In the genomic region with DNA sequence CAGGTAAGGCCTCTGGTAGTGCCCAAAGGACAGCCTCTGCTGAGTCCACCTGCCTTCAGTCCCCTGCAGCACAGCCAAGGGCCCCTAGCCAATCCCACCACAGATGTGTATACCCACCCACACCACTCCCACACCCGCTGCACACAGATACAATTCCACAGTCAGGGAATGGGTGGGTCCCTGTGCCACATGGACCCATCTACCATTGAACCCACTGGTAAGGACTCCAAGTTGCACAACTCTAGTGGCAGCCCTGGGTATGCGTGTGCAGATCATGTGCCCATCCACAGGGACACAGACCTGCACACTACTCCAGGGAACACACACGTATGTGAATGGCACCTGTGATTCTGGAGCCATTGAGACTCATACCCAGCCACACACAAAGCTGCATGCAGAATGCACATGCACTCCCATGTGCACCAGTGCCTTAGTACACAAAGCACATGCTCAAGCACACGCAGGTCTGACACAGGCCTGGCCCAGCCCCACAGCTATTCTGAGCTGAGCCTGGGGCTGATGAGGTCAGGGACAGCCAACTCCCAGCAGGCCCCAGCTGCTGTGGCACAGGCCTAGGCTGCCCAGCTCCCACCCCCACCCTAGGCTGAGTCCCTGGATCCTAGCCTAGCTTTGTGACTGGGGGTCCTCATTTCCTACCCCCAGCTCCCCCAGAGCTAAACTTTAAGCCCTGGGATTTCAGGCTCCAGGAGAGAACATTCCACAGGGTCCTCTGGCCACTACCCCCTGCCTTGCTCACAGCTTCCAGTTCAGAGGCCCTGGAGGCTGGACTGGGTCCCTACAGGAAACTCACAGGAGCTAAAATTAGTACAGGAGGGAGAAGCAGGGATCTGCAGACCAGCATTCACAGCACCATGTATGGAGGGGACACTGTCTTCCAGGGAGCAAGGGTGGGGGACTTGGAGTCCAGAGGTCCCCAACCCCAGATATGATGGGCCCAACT, we compare ENCODE assay signal across 8 cellular contexts. TPM values are rescaled to one million over a fixed set of nuclear protein-coding genes. Genes with fewer than 3 reads are reported as not detected.
DNase-seq lines count a peak whose midpoint lies in the region; ATAC-seq and TF ChIP-seq lines count a peak whose summit lies in the region.

No MANE protein-coding gene starts in this region.

- TF ChIP-seq CTCF in upper lobe of left lung (IDR thresholded peaks at IDR 0.05) = no peak

- no peaks in the 10 kb centered on the region for H3K9me3 ChIP-seq in upper lobe of left lung

- H3K4me3 Mint-ChIP-seq in activated T-cell treated with anti-CD3 and anti-CD28 coated beads, Interleukin-2, amount 50 U/mL, for 24 hours = no peak overlapping the region
- no peak overlapping the region for H3K4me3 Mint-ChIP-seq in activated T-cell treated with anti-CD3 and anti-CD28 coated beads, Interleukin-2, amount 50 U/mL, for 4 hours

- no peaks in the 10 kb centered on the region for H3K9me3 Mint-ChIP-seq in activated T-cell treated with anti-CD3 and anti-CD28 coated beads, Interleukin-2, amount 50 U/mL, for 24 hours
- no peaks in the 10 kb centered on the region for H3K9me3 Mint-ChIP-seq in activated T-cell treated with anti-CD3 and anti-CD28 coated beads, Interleukin-2, amount 50 U/mL, for 4 hours

- peaks cover 75 to 83% (median 80%) of the 10 kb centered on the region in 4 donors for H3K4me1 ChIP-seq in upper lobe of left lung

- 68 to 100% methylated on average over 3 to 4 of the region's 4 CpGs for WGBS in upper lobe of left lung, 2 donors

- no peaks in the 10 kb centered on the region for H3K36me3 ChIP-seq in upper lobe of left lung

- H3K27me3 Mint-ChIP-seq in activated T-cell treated with anti-CD3 and anti-CD28 coated beads, Interleukin-2, amount 50 U/mL, for 24 hours = no peaks in the 10 kb centered on the region
- H3K27me3 Mint-ChIP-seq in activated T-cell treated with anti-CD3 and anti-CD28 coated beads, Interleukin-2, amount 50 U/mL, for 4 hours (ENCODE audit: low read depth) = no peaks in the 10 kb centered on the region

- no peak overlapping the region for H3K4me3 ChIP-seq in upper lobe of left lung

- H3K4me1 Mint-ChIP-seq in activated T-cell treated with anti-CD3 and anti-CD28 coated beads, Interleukin-2, amount 50 U/mL, for 24 hours (ENCODE audit: low read depth) = peaks cover 44% of the 10 kb centered on the region
- H3K4me1 Mint-ChIP-seq in activated T-cell treated with anti-CD3 and anti-CD28 coated beads, Interleukin-2, amount 50 U/mL, for 4 hours (ENCODE audit: low read depth) = peaks cover 52% of the 10 kb centered on the region

- peak overlapping the region; percentile 82 for H3K27ac Mint-ChIP-seq in activated T-cell treated with anti-CD3 and anti-CD28 coated beads, Interleukin-2, amount 50 U/mL, for 24 hours

- no peaks in the 10 kb centered on the region for H3K36me3 Mint-ChIP-seq in activated T-cell treated with anti-CD3 and anti-CD28 coated beads, Interleukin-2, amount 50 U/mL, for 24 hours (ENCODE audit: low read depth)
- H3K36me3 Mint-ChIP-seq in activated T-cell treated with anti-CD3 and anti-CD28 coated beads, Interleukin-2, amount 50 U/mL, for 4 hours (ENCODE audit: insufficient read depth) = no peaks in the 10 kb centered on the region

- peaks cover 0 to 5% (median 3%) of the 10 kb centered on the region in 4 donors for H3K27me3 ChIP-seq in upper lobe of left lung

- no peak for TF ChIP-seq EP300 in upper lobe of left lung (IDR thresholded peaks at IDR 0.05)

- DNase-seq in activated T-cell treated with anti-CD3 and anti-CD28 coated beads, Interleukin-2, amount 50 U/mL, for 24 hours = no peak
- no peak for DNase-seq in activated T-cell treated with anti-CD3 and anti-CD28 coated beads, Interleukin-2, amount 50 U/mL, for 4 hours
- DNase-seq in cerebellum (ENCODE audit: low spot score) (peak; percentile 45), left kidney (ENCODE audit: low read depth, low spot score) (peak; percentile 34), upper lobe of left lung (no peak), NCI-H510A (lab: John Stamatoyannopoulos, UW) (no peak), NCI-H774 (lab: John Stamatoyannopoulos, UW) (no peak)

- peak overlapping the region; percentile 93 to 96 (median 94) for H3K27ac ChIP-seq in upper lobe of left lung

- TF ChIP-seq POLR2A in upper lobe of left lung (IDR thresholded peaks at IDR 0.05) = no peak

- ATAC-seq in activated T-cell treated with anti-CD3 and anti-CD28 coated beads, Interleukin-2, amount 50 U/mL, for 4 hours = no peak
- no peak for ATAC-seq in upper lobe of left lung (ENCODE audit: low FRiP score in 2 of 2)
- ATAC-seq in HG02798 (IDR thresholded peaks at IDR 0.05; ENCODE audit: poor library complexity, unreplicated experiment) = no peak

RNA-seq across cellular contexts. Expression of a gene that starts 2.8 kb away (rescaled TPM):
- total RNA-seq in activated T-cell treated with anti-CD3 and anti-CD28 coated beads, Interleukin-2, amount 50 U/mL, for 4 hours = 1 to 10 TPM; 1.3 to 1.5 (median 1.4) TPM
- total RNA-seq in cerebellum (3.2 TPM), upper lobe of left lung (100 to 1,000 TPM in 2 of 6 donors, 10 to 100 TPM in 4; 54.2 to 299 (median 66.9) TPM)

RNA-seq across cellular contexts. Expression of a gene that starts 5.0 kb away (rescaled TPM):
- total RNA-seq in activated T-cell treated with anti-CD3 and anti-CD28 coated beads, Interleukin-2, amount 50 U/mL, for 4 hours = under 1 TPM; 0.16 to 0.71 (median 0.40) TPM
- 0.82 TPM for total RNA-seq in cerebellum
- 1 to 10 TPM in 3 of 6 donors, under 1 TPM in 2, not detected in 1; 0.49 to 2.1 (median 1.2) TPM for total RNA-seq in upper lobe of left lung

RNA-seq across cellular contexts. Expression of a gene that starts 21.4 kb away (rescaled TPM):
- total RNA-seq in activated T-cell treated with anti-CD3 and anti-CD28 coated beads, Interleukin-2, amount 50 U/mL, for 4 hours = not detected
- 0.45 TPM for total RNA-seq in cerebellum
- 1 to 10 TPM in 1 of 6 donors, under 1 TPM in 5; 0.10 to 4.2 (median 0.40) TPM for total RNA-seq in upper lobe of left lung

Comparison
In these comparisons a context has a peak if more than half of its experiments do, and no peak if none do; other contexts are left out.
1. DNase-seq: peak in cerebellum (single experiment) and left kidney (single experiment); none in activated T-cell treated with anti-CD3 and anti-CD28 coated beads, Interleukin-2, amount 50 U/mL, for 24 hours (single experiment), activated T-cell treated with anti-CD3 and anti-CD28 coated beads, Interleukin-2, amount 50 U/mL, for 4 hours (single experiment), upper lobe of left lung (0 of 2), NCI-H510A (single experiment) and NCI-H774 (single experiment).
2. RNA of a gene that starts 2.8 kb away (total RNA-seq): 54.2 to 299 TPM in upper lobe of left lung; 3.2 TPM in cerebellum (single experiment) and 1.3 to 1.5 TPM in activated T-cell treated with anti-CD3 and anti-CD28 coated beads, Interleukin-2, amount 50 U/mL, for 4 hours; every median in the first group is over 10 times any median in the second.